In genomic region chr13:113857531-113858195, GRCh38 we compare ENCODE assay signal across 18 cellular contexts. TPM values are rescaled to one million over a fixed set of nuclear protein-coding genes. Genes with fewer than 3 reads are reported as not detected.
DNase-seq lines count a peak whose midpoint lies in the region; ATAC-seq, FAIRE-seq and TF ChIP-seq lines count a peak whose summit lies in the region.
"Had no signal": no experiment of that assay in that cellular context is flagged by ENCODE, and none has a peak within 500 bp of the region (broad histone marks: within the 10 kb centered on the region; RNA-seq: fewer than 3 reads in every experiment).

No MANE protein-coding gene starts in this region.

- no CpG with 5 or more reads among the region's 20 CpGs for WGBS in H9 (ENCODE audit: extremely low coverage, insufficient read length, low lambda C conversion rate)
- 87% methylated on average over 20 of the region's 20 CpGs; no CpG with 5 or more reads in 1 of the 2 experiments for WGBS in H1 (ENCODE audit: extremely low coverage in 1 of 2, insufficient coverage in 1 of 2, insufficient read length in 1 of 2, insufficient replicate concordance in 2 of 2, low coverage in 1 of 2, low lambda C conversion rate in 2 of 2, missing lambda C conversion rate in 1 of 2), 2 experiments

- no peak overlapping the region for H2BK15ac ChIP-seq in H9 (ENCODE audit: low read depth, low read length)
- H2BK15ac ChIP-seq in H1 (ENCODE audit: low read length), result peak overlapping the region; percentile 95; the same call in 1 of the 2 replicates

- H3K79me1 ChIP-seq in H9 (ENCODE audit: insufficient read depth, low read depth, low read length, poor library complexity, severe bottlenecking), result no peaks in the 10 kb centered on the region
- peaks cover 6% of the 10 kb centered on the region for H3K79me1 ChIP-seq in H1 (ENCODE audit: low read depth, low read length)

- H3K4me3 ChIP-seq in ACC112 (ENCODE audit: low read depth, low read length) (no peak overlapping the region), H1 (ENCODE audit: extremely low read depth in 1 of 4, insufficient read depth in 2 of 4, low read depth in 3 of 4, low read length in 4 of 4) (no peak overlapping the region)

- H3K9me3 ChIP-seq in H9 (ENCODE audit: control insufficient read depth, low read depth, low read length) (no peaks in the 10 kb centered on the region), H1 (ENCODE audit: insufficient read depth in 2 of 2, low read depth in 1 of 2, low read length in 1 of 2) (0 out of 4 replicates have a peak, but pooled peaks cover 0 to 2% of the 10 kb centered on the region in 2 experiments)

- POLR2A ChIA-PET in H1 (lab: Charles Lee; ENCODE audit: partially characterized antibody), result interaction anchor here (1.2 kb wide), 1 partner anchor 37 kb away, joined by 3 read pairs; no protein-coding TSS in a partner anchor

- CTCF ChIA-PET in H1 (lab: Charles Lee; ENCODE audit: partially characterized antibody), result interaction anchor here (0.6 to 1.6 kb wide), 4 partner anchors 17 to 46 kb away, joined by 3 to 4 read pairs (median 3); no protein-coding TSS in a partner anchor

- peak; percentile 32 for FAIRE-seq in H1 (lab: Jason Lieb, UNC)
- FAIRE-seq: GM19239 had no signal

- H3K4me2 ChIP-seq in H9 (ENCODE audit: insufficient read depth, insufficient read length, low read length) (no peak overlapping the region), H1 (ENCODE audit: insufficient read depth in 1 of 2, low read depth in 2 of 2, low read length in 2 of 2) (no peak overlapping the region)

- H3K27ac ChIP-seq in ACC112 (ENCODE audit: low read depth, low read length) (0 out of 2 replicates have a peak overlapping the region, but pooled peaks have one; percentile 12), H9 (ENCODE audit: insufficient read length, low read depth, low read length) (no peak overlapping the region), H1 (ENCODE audit: low read depth, low read length) (no peak overlapping the region)
- H3K27ac ChIP-seq: epithelial cell of prostate, parathyroid adenoma had no signal

- H4K8ac ChIP-seq in H9 (replicated peaks; ENCODE audit: insufficient read length, low read depth, low read length) (no peak overlapping the region), H1 (ENCODE audit: extremely low read depth, insufficient read depth, low read length) (no peak overlapping the region)

- H2BK12ac ChIP-seq in H9 (ENCODE audit: insufficient read length, low read depth, low read length), result no peak overlapping the region
- H2BK12ac ChIP-seq in H1 (ENCODE audit: low read depth, low read length), result peak overlapping the region; percentile 52; the same call in 1 of the 2 replicates

- no peak overlapping the region for H4K5ac ChIP-seq in H9 (ENCODE audit: insufficient read length, low read depth, low read length)
- no peak overlapping the region for H4K5ac ChIP-seq in H1 (ENCODE audit: insufficient read length, low read depth, low read length)

- no peak overlapping the region for H3K18ac ChIP-seq in H9 (ENCODE audit: insufficient read length, low read depth, low read length)
- peak overlapping the region; percentile 87; the same call in 1 of the 2 replicates for H3K18ac ChIP-seq in H1 (ENCODE audit: extremely low read depth, low read length)

- H3K14ac ChIP-seq in H9 (ENCODE audit: insufficient read depth, low read length) (no peak overlapping the region), H1 (ENCODE audit: insufficient read length) (no peak overlapping the region)

- H2BK20ac ChIP-seq in H9 (ENCODE audit: low read depth, low read length, poor library complexity, severe bottlenecking) (no peak overlapping the region), H1 (ENCODE audit: low read length) (no peak overlapping the region)

- H3K79me2 ChIP-seq in ACC112 (ENCODE audit: control insufficient read depth, insufficient read depth, low read length, unreplicated experiment) (peaks cover 73% of the 10 kb centered on the region), H9 (ENCODE audit: insufficient read depth, low read length) (no peaks in the 10 kb centered on the region; the same call in 1 of the 2 replicates), H1 (ENCODE audit: control insufficient read depth in 1 of 2, insufficient read depth in 2 of 2, low read length in 2 of 2) (peaks cover 10 to 30% of the 10 kb centered on the region in 2 experiments)

- TF ChIP-seq CTCF in H9 (conservative IDR thresholded peaks at IDR 0.05), result no peak
- no peak for TF ChIP-seq CTCF in H1 (IDR thresholded peaks at IDR 0.05; ENCODE audit: control extremely low read depth in 1 of 3, insufficient read depth in 1 of 3, low read depth in 1 of 3, low read length in 3 of 3)
- TF ChIP-seq CTCF in neural crest cell (conservative IDR thresholded peaks at IDR 0.05), result no peak

- no peak overlapping the region for H3T11ph ChIP-seq in H9 (ENCODE audit: low read length)

- H3K36me3 ChIP-seq in ACC112 (ENCODE audit: insufficient read depth, low read length) (no peaks in the 10 kb centered on the region), H1 (ENCODE audit: control insufficient read depth in 2 of 4, insufficient read depth in 4 of 4, low read length in 3 of 4) (no peaks in the 10 kb centered on the region; a peak in 2 of 8 replicates)

- H4K91ac ChIP-seq in H9 (ENCODE audit: insufficient read length, low read depth, low read length) (no peak overlapping the region), H1 (replicated peaks; ENCODE audit: insufficient read length, low read length) (peak overlapping the region; percentile 45)

- H3K4me3 Mint-ChIP-seq in H9, result no peak overlapping the region
- H3K4me3 Mint-ChIP-seq in neural crest cell, result no peak overlapping the region
- H3K4me3 Mint-ChIP-seq in effector memory CD8-positive, alpha-beta T cell, result no peak overlapping the region
- H3K4me3 Mint-ChIP-seq: stimulated activated naive B cell treated with anti-CD40 and anti-IgM and Interleukin-4, amounts not matched to agents 10 μg/mL and 1 μg/mL and 100 μg/mL, for 72 hours had no signal

- H3K36me3 Mint-ChIP-seq in H9 (ENCODE audit: insufficient read depth in 1 of 3, low read depth in 3 of 3) (peaks cover 1 to 12% (median 10%) of the 10 kb centered on the region in 3 experiments; a peak in 5 of 7 replicates), neural crest cell (ENCODE audit: low read depth) (peaks cover 3% of the 10 kb centered on the region)
- peaks cover 4% of the 10 kb centered on the region for H3K36me3 Mint-ChIP-seq in effector memory CD8-positive, alpha-beta T cell (ENCODE audit: insufficient read depth)

- no peaks in the 10 kb centered on the region for H3K23me2 ChIP-seq in H9 (ENCODE audit: insufficient read length, low read depth, low read length, poor library complexity, severe bottlenecking)
- no peaks in the 10 kb centered on the region; the same call in 1 of the 2 replicates for H3K23me2 ChIP-seq in H1 (ENCODE audit: low read depth, low read length)

- H2BK120ac ChIP-seq in H9 (ENCODE audit: low read depth, low read length, poor library complexity, severe bottlenecking), result no peak overlapping the region
- no peak overlapping the region for H2BK120ac ChIP-seq in H1 (replicated peaks; ENCODE audit: low read depth, low read length)

- no peak overlapping the region for H3K23ac ChIP-seq in H9 (ENCODE audit: insufficient read length, low read depth, low read length)
- no peak overlapping the region for H3K23ac ChIP-seq in H1 (ENCODE audit: insufficient read length)

- peaks cover 53 to 70% of the 10 kb centered on the region in 2 experiments for H3K4me1 Mint-ChIP-seq in H9
- H3K4me1 Mint-ChIP-seq in neural crest cell, result peaks cover 64% of the 10 kb centered on the region
- H3K4me1 Mint-ChIP-seq in effector memory CD8-positive, alpha-beta T cell (ENCODE audit: low read depth in 2 of 2), result peaks cover 11 to 22% of the 10 kb centered on the region in 2 donors

- no peak overlapping the region for H3K9ac ChIP-seq in H9 (ENCODE audit: extremely low read depth, insufficient read length, low read length)
- H3K9ac ChIP-seq in H1 (replicated peaks in 1 of 4; ENCODE audit: extremely low read depth in 1 of 4, low read depth in 3 of 4, low read length in 3 of 4), result 0 out of 7 replicates have a peak overlapping the region, but pooled peaks of 1 of the 4 experiments have one; percentile 24
- H3K9ac ChIP-seq: parathyroid adenoma had no signal

- TF ChIP-seq RAD21 in H1 (IDR thresholded peaks at IDR 0.05 in 1 of 2, conservative IDR thresholded peaks at IDR 0.05 in 1 of 2; ENCODE audit: low read depth in 2 of 2, low read length in 2 of 2), result no peak

- no peak overlapping the region for H2AFZ ChIP-seq in ACC112 (ENCODE audit: low read length, unreplicated experiment)
- no peak overlapping the region for H2AFZ ChIP-seq in H9 (ENCODE audit: low read length)
- no peak overlapping the region for H2AFZ ChIP-seq in H1 (ENCODE audit: low read length)
- H2AFZ ChIP-seq: parathyroid adenoma had no signal

- H3K27ac Mint-ChIP-seq in H9, result peak overlapping the region; percentile 59 to 94 (median 85); a peak in 5 of 7 replicates
- peak overlapping the region; percentile 10 for H3K27ac Mint-ChIP-seq in neural crest cell (ENCODE audit: unreplicated experiment)
- H3K27ac Mint-ChIP-seq in effector memory CD8-positive, alpha-beta T cell, result no peak overlapping the region
- H3K27ac Mint-ChIP-seq: stimulated activated naive B cell treated with anti-CD40 and anti-IgM and Interleukin-4, amounts not matched to agents 10 μg/mL and 1 μg/mL and 100 μg/mL, for 72 hours had no signal

- peak; percentile 28 for DNase-seq in H9
- peak in 1 of 2 experiments; percentile 50 for DNase-seq in H1 (ENCODE audit: low read depth in 1 of 2, low spot score in 2 of 2)
- DNase-seq in neural crest cell (ENCODE audit: low read depth, low spot score), result no peak
- DNase-seq in NCI-H1436 (lab: John Stamatoyannopoulos, UW), result no peak
- DNase-seq in NCI-H1092 (lab: John Stamatoyannopoulos, UW), result no peak
- no peak for DNase-seq in effector memory CD8-positive, alpha-beta T cell
- DNase-seq: activated CD4-positive, alpha-beta T cell treated with anti-CD3 and anti-CD28 coated beads for 4 hours; Calu3; cerebellar nuclear complex; NCI-H1694; NCI-H524; stimulated activated naive B cell treated with anti-CD40 and anti-IgM and Interleukin-4, amounts not matched to agents 10 μg/mL and 1 μg/mL and 100 μg/mL, for 72 hours; T-helper 9 cell had no signal

- H3K56ac ChIP-seq in H9 (ENCODE audit: insufficient read length, low read depth, low read length), result no peak overlapping the region
- no peak overlapping the region for H3K56ac ChIP-seq in H1 (replicated peaks; ENCODE audit: insufficient read length, low read depth, low read length)

- H3K4ac ChIP-seq in H9 (ENCODE audit: low read depth, low read length) (no peak overlapping the region), H1 (replicated peaks; ENCODE audit: insufficient read length, low read depth, low read length) (no peak overlapping the region)

- TF ChIP-seq POLR2A in H1 (IDR thresholded peaks at IDR 0.05; ENCODE audit: control extremely low read depth in 1 of 2, low read depth in 2 of 2, low read length in 2 of 2), result no peak

- no peak overlapping the region for H2AK5ac ChIP-seq in H9 (ENCODE audit: insufficient read length, low read length)
- peak overlapping the region; percentile 83; the same call in 1 of the 2 replicates for H2AK5ac ChIP-seq in H1 (ENCODE audit: low read depth, low read length)

- H3K27me3 Mint-ChIP-seq in H9 (ENCODE audit: low read depth) (peaks cover 10% of the 10 kb centered on the region), neural crest cell (ENCODE audit: low read depth) (peaks cover 28% of the 10 kb centered on the region)
- H3K27me3 Mint-ChIP-seq in effector memory CD8-positive, alpha-beta T cell, result peaks cover 12 to 16% of the 10 kb centered on the region in 2 donors

- no peak for ATAC-seq in effector memory CD8-positive, alpha-beta T cell (replicated peaks)
- ATAC-seq in GM21529 (IDR thresholded peaks at IDR 0.05; ENCODE audit: unreplicated experiment), result no peak
- ATAC-seq: stimulated activated naive B cell treated with anti-CD40 and anti-IgM and Interleukin-4, amounts not matched to agents 10 μg/mL and 1 μg/mL and 100 μg/mL, for 72 hours had no signal

- TF ChIP-seq EP300 in H1 (IDR thresholded peaks at IDR 0.05; ENCODE audit: borderline replicate concordance in 1 of 2, low read depth in 2 of 2, low read length in 2 of 2), result no peak

- H4K20me1 ChIP-seq in H9 (ENCODE audit: control insufficient read depth, insufficient read depth, insufficient read length), result peaks cover 2% of the 10 kb centered on the region
- H4K20me1 ChIP-seq in H1 (replicated peaks in 1 of 2; ENCODE audit: control insufficient read depth in 1 of 2, insufficient read depth in 2 of 2, low read length in 2 of 2), result peaks cover 0 to 11% of the 10 kb centered on the region in 2 experiments

- H3K27me3 ChIP-seq in ACC112 (ENCODE audit: insufficient read depth, low read length) (no peaks in the 10 kb centered on the region), H9 (ENCODE audit: insufficient read depth, low read length) (no peaks in the 10 kb centered on the region), H1 (replicated peaks in 1 of 4; ENCODE audit: control insufficient read depth in 3 of 4, extremely low read depth in 1 of 4, insufficient read depth in 3 of 4, low read length in 3 of 4) (peaks cover 0 to 4% (median 4%) of the 10 kb centered on the region in 4 experiments; a peak in 5 of 7 replicates)

- no peaks in the 10 kb centered on the region; a peak in 1 of 5 replicates for H3K9me3 Mint-ChIP-seq in H9
- peaks cover 7% of the 10 kb centered on the region for H3K9me3 Mint-ChIP-seq in neural crest cell
- H3K9me3 Mint-ChIP-seq in effector memory CD8-positive, alpha-beta T cell, result peaks cover 0 to 13% of the 10 kb centered on the region in 2 donors

- H3K4me1 ChIP-seq in ACC112 (ENCODE audit: control insufficient read depth, insufficient read depth, low read length, unreplicated experiment) (peaks cover 13% of the 10 kb centered on the region), H9 (ENCODE audit: insufficient read depth, low read length) (peaks cover 14% of the 10 kb centered on the region; the same call in 1 of the 2 replicates), H1 (replicated peaks in 1 of 4; ENCODE audit: control insufficient read depth in 3 of 4, insufficient read depth in 4 of 4, low read length in 3 of 4) (peaks cover 16 to 48% (median 31%) of the 10 kb centered on the region in 4 experiments)
- H3K4me1 ChIP-seq: parathyroid adenoma had no signal

- H2BK5ac ChIP-seq in H9 (ENCODE audit: insufficient read length, low read length) (no peak overlapping the region), H1 (ENCODE audit: low read depth, low read length) (peak overlapping the region; percentile 60; the same call in 1 of the 2 replicates)

RNA-seq across cellular contexts. Expression of gene GAS6, which starts 6.2 kb away (rescaled TPM):
- 19.5 and 20.5 TPM in 2 replicates for total RNA-seq in H9 (2021)
- total RNA-seq in H1 (2021; fragmentation: NEBNext Ultra II Directional; extraction: Animal tissue kit (Norgen Biotek cat#: 25700)), result 18.4 and 18.6 TPM in 2 replicates
- polyA plus RNA-seq in H1 (2011; rRNA removed), result 31.0 and 37.3 TPM in 2 replicates
- 33.1 TPM for polyA plus RNA-seq in H1 (2011; cell fraction: cytosol; rRNA removed)
- 60.3 TPM for polyA plus RNA-seq in H1 (2011; cell fraction: nucleus; rRNA removed)
- polyA plus RNA-seq in H1 (2012, experiment 1 of 2), result 17.9 to 34.8 TPM (median 30.9 TPM) in 4 replicates
- polyA plus RNA-seq in H1 (2012, experiment 2 of 2), result 18.3 TPM
- 11.4 TPM for polyA plus RNA-seq in H1 (2013, experiment 1 of 2)
- polyA plus RNA-seq in H1 (2013, experiment 2 of 2), result 10.5 TPM
- polyA minus RNA-seq in H1 (2011; rRNA and poly(A)+ RNA removed), result 6.4 and 7.4 TPM in 2 replicates
- 11.8 TPM for polyA minus RNA-seq in H1 (2011; cell fraction: cytosol; rRNA and poly(A)+ RNA removed)
- 13.8 TPM for polyA minus RNA-seq in H1 (2011; cell fraction: nucleus; rRNA and poly(A)+ RNA removed)
- total RNA-seq in neural crest cell, result 7.7 and 9.0 TPM in 2 replicates

Comparison
In these comparisons a context has a peak if more than half of its experiments do, and no peak if none do; other contexts are left out.
1. H3K27ac Mint-ChIP-seq: peak in H9 (3 of 3) and neural crest cell (single experiment); none in effector memory CD8-positive, alpha-beta T cell (0 of 2).